In genomic region chr16:1152123-1152638, GRCh38 we compare ENCODE assay signal across 10 cellular contexts. TPM values are rescaled to one million over a fixed set of nuclear protein-coding genes. Genes with fewer than 3 reads are reported as not detected.
DNase-seq lines count a peak whose midpoint lies in the region; ATAC-seq and TF ChIP-seq lines count a peak whose summit lies in the region.
"Had no signal": no experiment of that assay in that cellular context is flagged by ENCODE, and none has a peak within 500 bp of the region (broad histone marks: within the 10 kb centered on the region; RNA-seq: fewer than 3 reads in every experiment).

No MANE protein-coding gene starts in this region.

- no peak overlapping the region for H3K27ac Mint-ChIP-seq in activated CD8-positive, alpha-beta memory T cell treated with anti-CD3 and anti-CD28 coated beads, Interleukin-2, amount 10 ng/mL, durations not matched to agents 7 days and 5 days

- WGBS in heart left ventricle, 4 donors: 4 to 30% (median 8%) methylated on average over 4 to 40 of the region's 40 CpGs

- in situ Hi-C loops in HAP-1 (cut with MboI; ENCODE audit: low sequenced_read_pairs): no loop called here

- DNase-seq in HAP-1 (ENCODE audit: low spot score in 2 of 2): peak; percentile 3 to 47
- no peak for DNase-seq in activated CD8-positive, alpha-beta memory T cell treated with anti-CD3 and anti-CD28 coated beads, Interleukin-2, amount 10 ng/mL, durations not matched to agents 7 days and 5 days
- DNase-seq in heart left ventricle: peak in 2 of 5 donors; percentile 37 to 50
- peak; percentile 33 for DNase-seq in stimulated activated CD4-positive, alpha-beta T cell treated with anti-CD3 and anti-CD28 coated beads, Interleukin-4, amount 100 ng/mL, for 24 hours
- no peak for DNase-seq in DMS53 (lab: John Stamatoyannopoulos, UW)
- no peak for DNase-seq in posterior vena cava (ENCODE audit: low spot score)
- DNase-seq: islet precursor cell had no signal

- H3K9me3 Mint-ChIP-seq in activated CD8-positive, alpha-beta memory T cell treated with anti-CD3 and anti-CD28 coated beads, Interleukin-2, amount 10 ng/mL, durations not matched to agents 7 days and 5 days (ENCODE audit: low read depth): peaks cover 2% of the 10 kb centered on the region

- H3K4me3 ChIP-seq in HAP-1 (peak overlapping the region; percentile 24), heart left ventricle (peak overlapping the region in 11 of 12 donors; percentile 16 to 58 (median 48))

- H3K9me3 ChIP-seq in HAP-1 (no peaks in the 10 kb centered on the region), heart left ventricle (peaks cover 0 to 4% (median 0%) of the 10 kb centered on the region in 12 donors)

- H3K36me3 ChIP-seq in HAP-1 (replicated peaks): no peaks in the 10 kb centered on the region
- H3K36me3 ChIP-seq in heart left ventricle: no peaks in the 10 kb centered on the region

- intact Hi-C loops in heart left ventricle (cut with DNase I): no loop called here
- intact Hi-C loops in posterior vena cava (cut with DNase I): loop anchor here in 1 of 2 donors (5.0 kb wide), 1 partner anchor 40 kb away; no protein-coding TSS in a partner anchor

- TF ChIP-seq CTCF in heart left ventricle (IDR thresholded peaks at IDR 0.05): no peak

- H3K27ac ChIP-seq in heart left ventricle: peak overlapping the region in 1 of 12 donors; percentile 61

- H3K27me3 Mint-ChIP-seq in activated CD8-positive, alpha-beta memory T cell treated with anti-CD3 and anti-CD28 coated beads, Interleukin-2, amount 10 ng/mL, durations not matched to agents 7 days and 5 days: peaks cover 16% of the 10 kb centered on the region

- H3K27me3 ChIP-seq in HAP-1 (ENCODE audit: low read depth): no peaks in the 10 kb centered on the region
- peaks cover 19 to 44% (median 38%) of the 10 kb centered on the region in 9 donors for H3K27me3 ChIP-seq in heart left ventricle

- H3K4me3 Mint-ChIP-seq in activated CD8-positive, alpha-beta memory T cell treated with anti-CD3 and anti-CD28 coated beads, Interleukin-2, amount 10 ng/mL, durations not matched to agents 7 days and 5 days: no peak overlapping the region

- no peaks in the 10 kb centered on the region for H3K4me1 ChIP-seq in HAP-1
- peaks cover 0 to 24% (median 4%) of the 10 kb centered on the region in 12 donors for H3K4me1 ChIP-seq in heart left ventricle

- no peak for TF ChIP-seq POLR2A in heart left ventricle (IDR thresholded peaks at IDR 0.05)

- ATAC-seq in activated CD8-positive, alpha-beta memory T cell treated with anti-CD3 and anti-CD28 coated beads, Interleukin-2, amount 10 ng/mL, durations not matched to agents 7 days and 5 days: peak; percentile 35
- no peak for ATAC-seq in heart left ventricle
- ATAC-seq in GM18498 (IDR thresholded peaks at IDR 0.05; ENCODE audit: unreplicated experiment): no peak
- ATAC-seq in HG03196 (IDR thresholded peaks at IDR 0.05; ENCODE audit: unreplicated experiment): no peak

- no peaks in the 10 kb centered on the region for H3K36me3 Mint-ChIP-seq in activated CD8-positive, alpha-beta memory T cell treated with anti-CD3 and anti-CD28 coated beads, Interleukin-2, amount 10 ng/mL, durations not matched to agents 7 days and 5 days

- CTCF ChIA-PET in activated CD8-positive, alpha-beta memory T cell treated with anti-CD3 and anti-CD28 coated beads, Interleukin-2, amount 10 ng/mL, durations not matched to agents 7 days and 5 days (lab: Charles Lee): no interaction called here

- no peaks in the 10 kb centered on the region for H3K4me1 Mint-ChIP-seq in activated CD8-positive, alpha-beta memory T cell treated with anti-CD3 and anti-CD28 coated beads, Interleukin-2, amount 10 ng/mL, durations not matched to agents 7 days and 5 days

RNA-seq across cellular contexts. Expression of gene CACNA1H, which starts 0.7 kb away (rescaled TPM):
- 1 to 10 TPM in 1 of 2 experiments, under 1 TPM in 1; 0.37 to 1.3 TPM for total RNA-seq in activated CD8-positive, alpha-beta memory T cell treated with anti-CD3 and anti-CD28 coated beads, Interleukin-2, amount 10 ng/mL, durations not matched to agents 7 days and 5 days
- total RNA-seq in heart left ventricle (10 to 100 TPM in 2 of 9 donors, 1 to 10 TPM in 7; 1.6 to 14.6 (median 2.6) TPM), posterior vena cava (10 to 100 TPM; 67.3 to 79.2 TPM)
- 1 to 10 TPM; 5.3 to 6.2 TPM for polyA plus RNA-seq in heart left ventricle

RNA-seq across cellular contexts. Expression of gene C1QTNF8, which starts 56.1 kb away (rescaled TPM):
- total RNA-seq in activated CD8-positive, alpha-beta memory T cell treated with anti-CD3 and anti-CD28 coated beads, Interleukin-2, amount 10 ng/mL, durations not matched to agents 7 days and 5 days: not detected
- total RNA-seq in heart left ventricle: not detected
- polyA plus RNA-seq in heart left ventricle: not detected
- not detected for total RNA-seq in posterior vena cava
- total RNA-seq: T-helper 1 cell treated with Interleukin-12 subunit alpha and Interleukin-12 subunit beta and Interleukin-4 antibody, amounts not matched to agents 30 ng/mL and 1 ng/mL, for 36 hours had no signal

Comparison
In these comparisons a context has a peak if more than half of its experiments do, and no peak if none do; other contexts are left out.
1. DNase-seq: peak in HAP-1 (2 of 2) and stimulated activated CD4-positive, alpha-beta T cell treated with anti-CD3 and anti-CD28 coated beads, Interleukin-4, amount 100 ng/mL, for 24 hours (single experiment); none in activated CD8-positive, alpha-beta memory T cell treated with anti-CD3 and anti-CD28 coated beads, Interleukin-2, amount 10 ng/mL, durations not matched to agents 7 days and 5 days (single experiment), DMS53 (single experiment) and posterior vena cava (single experiment).
2. RNA of gene CACNA1H, which starts 0.7 kb away (total RNA-seq): 67.3 to 79.2 TPM in posterior vena cava; 1.6 to 14.6 TPM in heart left ventricle and 0.37 to 1.3 TPM in activated CD8-positive, alpha-beta memory T cell treated with anti-CD3 and anti-CD28 coated beads, Interleukin-2, amount 10 ng/mL, durations not matched to agents 7 days and 5 days; every median in the first group is over 4 times any median in the second.